8 cellular contexts compared by ENCODE assay signal in genomic region chr9:133375724-133376654, GRCh38. TPM values are rescaled to one million over a fixed set of nuclear protein-coding genes. Genes with fewer than 3 reads are reported as not detected.
DNase-seq lines count a peak whose midpoint lies in the region; ATAC-seq and TF ChIP-seq lines count a peak whose summit lies in the region.

Gene STKLD1, plus strand, starts transcription at chr9:133376366. Its CDS starts 108 bp downstream, at chr9:133376474.
Gene SURF4, minus strand, starts transcription at chr9:133376060. Its CDS starts 91 bp downstream, at chr9:133375969.

- TF ChIP-seq RAD21 in Ishikawa (IDR thresholded peaks at IDR 0.05; ENCODE audit: low read depth): no peak

- DNase-seq in DMS153 treated with DMSO at 0.1 percent for 48 hours (lab: John Stamatoyannopoulos, UW; ENCODE audit: unreplicated experiment): peak; percentile 97
- peak; percentile 97 for DNase-seq in OCI-M1 (lab: John Stamatoyannopoulos, UW)
- peak; percentile 98 for DNase-seq in activated T-cell treated with anti-CD3 and anti-CD28 coated beads for 48 hours (ENCODE audit: low read depth)
- peak; percentile 36 for DNase-seq in epithelial cell of proximal tubule (ENCODE audit: low read depth)
- DNase-seq in stimulated activated CD8-positive, alpha-beta memory T cell treated with anti-CD3 and anti-CD28 coated beads, Interleukin-4, amount 100 ng/mL, for 24 hours (ENCODE audit: low read depth): peak; percentile 93

- no peak for TF ChIP-seq CTCF in epithelial cell of proximal tubule (conservative IDR thresholded peaks at IDR 0.05; ENCODE audit: low read depth, low read length)

- peaks cover 2 to 17% of the 10 kb centered on the region in 2 donors for H3K36me3 ChIP-seq in mucosa of rectum (ENCODE audit: control insufficient read depth in 2 of 2, insufficient read depth in 2 of 2, low read length in 2 of 2)

- TF ChIP-seq EP300 in Ishikawa (IDR thresholded peaks at IDR 0.05; ENCODE audit: borderline replicate concordance): 0 out of 2 replicates have a peak, but pooled peaks have one; percentile 9

- no peaks in the 10 kb centered on the region for H3K9me3 ChIP-seq in mucosa of rectum (ENCODE audit: control insufficient read depth in 2 of 2, low read length in 2 of 2)

- peaks cover 19 to 20% of the 10 kb centered on the region in 2 donors for H3K4me1 ChIP-seq in mucosa of rectum (ENCODE audit: control insufficient read depth in 2 of 2, insufficient read depth in 2 of 2, low read length in 2 of 2)

- peak within 1 kb of the TSS; percentile 73 to 89 for H3K9ac ChIP-seq in mucosa of rectum (ENCODE audit: low read depth in 1 of 2, low read length in 2 of 2)

- peak within 1 kb of the TSS; percentile 97 for H3K4me3 ChIP-seq in epithelial cell of proximal tubule (ENCODE audit: low read depth, low read length)
- peak within 1 kb of the TSS; percentile 81 to 84 for H3K4me3 ChIP-seq in mucosa of rectum (ENCODE audit: low read length in 2 of 2)

- H3K27me3 ChIP-seq in mucosa of rectum (ENCODE audit: control insufficient read depth in 2 of 2, insufficient read depth in 2 of 2, low read length in 2 of 2): no peaks in the 10 kb centered on the region

- ATAC-seq in GM21717 (IDR thresholded peaks at IDR 0.05; ENCODE audit: unreplicated experiment): peak; percentile 84

- peak within 1 kb of the TSS; percentile 92 for H3K27ac ChIP-seq in mucosa of rectum (ENCODE audit: low read depth in 2 of 2, low read length in 2 of 2)

TF ChIP-seq in Ishikawa, 13 proteins besides CTCF, POLR2A, EP300 and RAD21:
- TF ChIP-seq TAF1 (IDR thresholded peaks at IDR 0.05; ENCODE audit: low read depth) (peak; percentile 80), CREB1 (IDR thresholded peaks at IDR 0.05; ENCODE audit: low read depth) (no peak), NFIC (IDR thresholded peaks at IDR 0.05) (no peak), YY1 (IDR thresholded peaks at IDR 0.05; ENCODE audit: low read depth) (no peak; the same call in none of the 2 replicates), ZBTB7A (IDR thresholded peaks at IDR 0.05; ENCODE audit: low read depth) (peak; percentile 78; the same call in 1 of the 2 replicates), USF1 (IDR thresholded peaks at IDR 0.05) (peak; percentile 10; the same call in 1 of the 2 replicates), REST (IDR thresholded peaks at IDR 0.05; ENCODE audit: low read depth) (no peak; the same call in 1 of the 2 replicates), FOXM1 (IDR thresholded peaks at IDR 0.05; ENCODE audit: borderline replicate concordance, low read depth) (no peak), MAX (IDR thresholded peaks at IDR 0.05) (peak; percentile 85), EGR1 (IDR thresholded peaks at IDR 0.05) (no peak), TCF12 (IDR thresholded peaks at IDR 0.05; ENCODE audit: low read depth) (no peak), TEAD4 (IDR thresholded peaks at IDR 0.05) (no peak), CEBPB (IDR thresholded peaks at IDR 0.05) (no peak)

RNA-seq across cellular contexts. Expression of gene STKLD1, which starts in this region (rescaled TPM):
- 1.3 TPM in 1 of 2 replicates, not detected in the other for total RNA-seq in epithelial cell of proximal tubule

RNA-seq across cellular contexts. Expression of gene SURF4, which starts in this region (rescaled TPM):
- total RNA-seq in epithelial cell of proximal tubule: 125 and 252 TPM in 2 replicates

Comparison
In these comparisons a context has a peak if more than half of its experiments do, and no peak if none do; other contexts are left out.
1. Peak in every context shown above with its lines: DNase-seq, ATAC-seq, H3K4me3 ChIP-seq and H3K27ac ChIP-seq.
2. DNase-seq: peak in every context shown above with its lines; median percentile 98 in activated T-cell treated with anti-CD3 and anti-CD28 coated beads for 48 hours; 97 in DMS153 treated with DMSO at 0.1 percent for 48 hours; 97 in OCI-M1; 93 in stimulated activated CD8-positive, alpha-beta memory T cell treated with anti-CD3 and anti-CD28 coated beads, Interleukin-4, amount 100 ng/mL, for 24 hours; 36 in epithelial cell of proximal tubule.